ENCODE assay signal across 6 cellular contexts in the genomic region with DNA sequence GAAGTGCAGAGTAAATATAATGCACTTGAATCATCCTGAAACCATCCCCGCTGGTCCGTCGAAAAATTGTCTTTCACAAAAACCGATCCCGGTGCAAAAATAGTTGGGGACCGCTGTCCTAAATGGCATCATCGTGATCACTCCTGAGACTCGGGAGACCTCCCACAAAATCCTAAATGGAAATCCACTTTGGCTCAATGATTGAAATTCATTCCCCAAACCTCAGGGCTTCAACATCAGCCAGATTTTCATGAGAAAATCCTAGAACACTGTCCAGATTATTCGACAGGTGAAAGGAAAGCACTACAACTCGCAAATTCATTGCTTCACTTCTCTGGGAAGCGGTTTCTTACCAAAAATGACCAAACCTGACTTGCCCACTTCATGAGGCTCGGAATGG.
"Had no signal": no experiment of that assay in that cellular context is flagged by ENCODE, and none has a peak within 500 bp of the region (broad histone marks: within the 10 kb centered on the region; RNA-seq: fewer than 3 reads in every experiment).

No MANE protein-coding gene starts in this region.

- DNase-seq: H9, HCEC 1CT, IMR-90, KG1 had no signal

- H3K4me1 Mint-ChIP-seq: H9 had no signal

- H3K4me3 ChIP-seq: GM23338, K562 had no signal

- ATAC-seq: GM23338, K562 had no signal

- H3K4me3 Mint-ChIP-seq: GM23338, H9 had no signal

- H3K27ac Mint-ChIP-seq: GM23338, H9 had no signal
